ENCODE assay signal across 13 cellular contexts in genomic region chr13:20553309-20553708, GRCh38. TPM values are rescaled to one million over a fixed set of nuclear protein-coding genes. Genes with fewer than 3 reads are reported as not detected.
A peak's percentile ranks its signal among the peaks of the same experiment; 100 is the strongest.
DNase-seq lines count a peak whose midpoint lies in the region; ATAC-seq and TF ChIP-seq lines count a peak whose summit lies in the region.
"Had no signal": no experiment of that assay in that cellular context is flagged by ENCODE, and none has a peak within 500 bp of the region (broad histone marks: within the 10 kb centered on the region; RNA-seq: fewer than 3 reads in every experiment).

No MANE protein-coding gene starts in this region.

- H3K36me3 ChIP-seq in HAP-1 (replicated peaks): no peaks in the 10 kb centered on the region
- no peaks in the 10 kb centered on the region for H3K36me3 ChIP-seq in ascending aorta
- H3K36me3 ChIP-seq: adrenal gland had no signal

- peak overlapping the region; percentile 52 to 100 (median 97) for H3K27ac ChIP-seq in dorsolateral prefrontal cortex
- peak overlapping the region; percentile 96 for H3K27ac ChIP-seq in layer of hippocampus (ENCODE audit: low read depth, low read length)
- H3K27ac ChIP-seq in ascending aorta: no peak overlapping the region
- H3K27ac ChIP-seq: adrenal gland, foreskin keratinocyte had no signal

- DNase-seq in HAP-1 (ENCODE audit: low spot score in 2 of 2) (peak; percentile 48 to 61), dorsolateral prefrontal cortex (peak; percentile 15 to 93 (median 83)), putamen (ENCODE audit: low spot score) (peak; percentile 94), ascending aorta (ENCODE audit: low spot score in 2 of 2) (no peak), GM19238 (ENCODE audit: insufficient read length, low spot score) (no peak)
- DNase-seq in stimulated activated CD4-positive, alpha-beta T cell treated with anti-CD3 and anti-CD28 coated beads, Interleukin-2, amount 100 ng/mL, for 24 hours: no peak
- DNase-seq: DMS 273 treated with DMSO at 0.1 percent for 48 hours, foreskin keratinocyte, NCI-H345, SIG-M5 had no signal

- H3K4me1 ChIP-seq in HAP-1 (peaks cover 13% of the 10 kb centered on the region), ascending aorta (no peaks in the 10 kb centered on the region)
- H3K4me1 ChIP-seq: adrenal gland, foreskin keratinocyte had no signal

- in situ Hi-C loops in HAP-1 (cut with MboI; ENCODE audit: low sequenced_read_pairs): no loop called here

- H3K27me3 ChIP-seq in HAP-1 (ENCODE audit: low read depth) (no peaks in the 10 kb centered on the region), dorsolateral prefrontal cortex (no peaks in the 10 kb centered on the region), layer of hippocampus (ENCODE audit: control insufficient read depth, insufficient read depth, low read length) (no peaks in the 10 kb centered on the region), ascending aorta (no peaks in the 10 kb centered on the region)
- H3K27me3 ChIP-seq: adrenal gland had no signal

- H3K9me3 ChIP-seq in HAP-1: no peaks in the 10 kb centered on the region
- H3K9me3 ChIP-seq in ascending aorta: no peaks in the 10 kb centered on the region
- H3K9me3 ChIP-seq: adrenal gland had no signal

- intact Hi-C loops in dorsolateral prefrontal cortex (cut with DNase I) (loop anchor here (2.0 to 5.0 kb wide), 2 partner anchors 13 to 56 kb away; partner anchors contain the start of gene IFT88 (in 1 of the 2)), ascending aorta (cut with DNase I) (no loop called here)

- ATAC-seq in GM19035 (IDR thresholded peaks at IDR 0.05; ENCODE audit: unreplicated experiment): no peak
- ATAC-seq: foreskin keratinocyte had no signal

- TF ChIP-seq CTCF in dorsolateral prefrontal cortex (IDR thresholded peaks at IDR 0.05 in 54 of 56, conservative IDR thresholded peaks at IDR 0.05 in 2 of 56; ENCODE audit: low read depth in 1 of 56, partially characterized antibody in 56 of 56) (peak in 11 of 56 donors; percentile 4 to 29 (median 15)), ascending aorta (IDR thresholded peaks at IDR 0.05) (no peak)

- no peak overlapping the region for H3K4me3 ChIP-seq in HAP-1
- H3K4me3 ChIP-seq in dorsolateral prefrontal cortex: peak overlapping the region in 28 of 59 donors; percentile 1 to 51 (median 22)
- no peak overlapping the region for H3K4me3 ChIP-seq in ascending aorta
- H3K4me3 ChIP-seq: adrenal gland had no signal

RNA-seq across cellular contexts. Expression of gene IFT88, which starts 13.6 kb away (rescaled TPM):
- 10 to 100 TPM; 12.3 to 33.2 (median 21.1) TPM for total RNA-seq in dorsolateral prefrontal cortex
- total RNA-seq in ascending aorta: 4.9 TPM

RNA-seq across cellular contexts. Expression of gene CRYL1, which starts 27.7 kb away (rescaled TPM):
- total RNA-seq in dorsolateral prefrontal cortex (100 to 1,000 TPM in 6 of 120 experiments, 10 to 100 TPM in 114; 41.1 to 127 (median 74.6) TPM), ascending aorta (13.1 TPM)

Comparison
In these comparisons a context has a peak if more than half of its experiments do, and no peak if none do; other contexts are left out.
1. DNase-seq: peak in HAP-1 (2 of 2), dorsolateral prefrontal cortex (10 of 10) and putamen (single experiment); none in ascending aorta (0 of 2), GM19238 (single experiment) and stimulated activated CD4-positive, alpha-beta T cell treated with anti-CD3 and anti-CD28 coated beads, Interleukin-2, amount 100 ng/mL, for 24 hours (0 of 2).
2. H3K27ac ChIP-seq: peak in dorsolateral prefrontal cortex (59 of 59) and layer of hippocampus (single experiment); none in ascending aorta (0 of 2).